ENCODE assay signal across 20 cellular contexts in genomic region chr9:126093771-126094170, GRCh38.
"Had no signal": no experiment of that assay in that cellular context is flagged by ENCODE, and none has a peak within 500 bp of the region (broad histone marks: within the 10 kb centered on the region; RNA-seq: fewer than 3 reads in every experiment).

No MANE protein-coding gene starts in this region.

- H3K27ac ChIP-seq: heart left ventricle, left lung, right lobe of liver, skin epidermis, stomach, vagina, VCaP had no signal

- H3K4me3 ChIP-seq: heart left ventricle, left lung, lung, right lobe of liver, skin epidermis, stomach, vagina had no signal

- H3K9me3 ChIP-seq: left lung, right lobe of liver, stomach, vagina had no signal

- H3K4me1 ChIP-seq: heart left ventricle, left lung, right lobe of liver, stomach, vagina had no signal

- DNase-seq: activated CD4-positive, alpha-beta T cell treated with anti-CD3 and anti-CD28 coated beads, Interleukin-2, amount 10 ng/mL, durations not matched to agents 7 days and 5 days; activated CD4-positive, CD25-positive, alpha-beta regulatory T cell treated with anti-CD3 and anti-CD28 coated beads, Interleukin-2, amount 50 U/mL, for 72 hours; activated CD8-positive, alpha-beta T cell treated with anti-CD3 and anti-CD28 coated beads, Interleukin-2, amount 10 ng/mL, durations not matched to agents 7 days and 5 days; activated gamma-delta T cell; activated naive CD4-positive, alpha-beta T cell treated with anti-CD3 and anti-CD28 coated beads, Interleukin-2, amount 50 U/mL, for 16 hours; activated naive CD8-positive, alpha-beta T cell treated with anti-CD3 and anti-CD28 coated beads, Interleukin-2, amount 50 U/mL, for 24 hours; cortex of kidney; endodermal cell; heart left ventricle; kidney glomerular epithelial cell; naive thymus-derived CD4-positive, alpha-beta T cell; right lobe of liver; stomach; trophoblast cell had no signal

- H3K36me3 ChIP-seq: heart left ventricle, left lung, right lobe of liver, stomach, vagina had no signal

- ATAC-seq: activated CD8-positive, alpha-beta T cell treated with anti-CD3 and anti-CD28 coated beads, Interleukin-2, amount 10 ng/mL, durations not matched to agents 7 days and 5 days; activated naive CD8-positive, alpha-beta T cell treated with anti-CD3 and anti-CD28 coated beads, Interleukin-2, amount 50 U/mL, for 24 hours; heart left ventricle; left lung; naive thymus-derived CD4-positive, alpha-beta T cell; right lobe of liver; stimulated activated memory B cell treated with anti-CD40 and anti-IgM and Interleukin-4, amounts not matched to agents 10 μg/mL and 1 μg/mL and 100 μg/mL, for 72 hours had no signal

- H3K27me3 ChIP-seq: heart left ventricle, left lung, right lobe of liver, stomach, vagina had no signal
